1 cellular context compared by ENCODE assay signal in genomic region chr10:50417906-50418697, GRCh38.
TF ChIP-seq lines count a peak whose summit lies in the region.

No MANE protein-coding gene starts in this region.

TF ChIP-seq in WTC11, 78 proteins besides CTCF, POLR2A, EP300 and RAD21 (continued from another document):
- TF ChIP-seq PRDM15 (CRISPR knock-in tag; IDR thresholded peaks at IDR 0.05) (no peak), CREM (CRISPR knock-in tag; IDR thresholded peaks at IDR 0.05) (0 out of 2 replicates have a peak, but pooled peaks have one; percentile 36)
